ENCODE assay signal across 1 cellular context in the genomic region with DNA sequence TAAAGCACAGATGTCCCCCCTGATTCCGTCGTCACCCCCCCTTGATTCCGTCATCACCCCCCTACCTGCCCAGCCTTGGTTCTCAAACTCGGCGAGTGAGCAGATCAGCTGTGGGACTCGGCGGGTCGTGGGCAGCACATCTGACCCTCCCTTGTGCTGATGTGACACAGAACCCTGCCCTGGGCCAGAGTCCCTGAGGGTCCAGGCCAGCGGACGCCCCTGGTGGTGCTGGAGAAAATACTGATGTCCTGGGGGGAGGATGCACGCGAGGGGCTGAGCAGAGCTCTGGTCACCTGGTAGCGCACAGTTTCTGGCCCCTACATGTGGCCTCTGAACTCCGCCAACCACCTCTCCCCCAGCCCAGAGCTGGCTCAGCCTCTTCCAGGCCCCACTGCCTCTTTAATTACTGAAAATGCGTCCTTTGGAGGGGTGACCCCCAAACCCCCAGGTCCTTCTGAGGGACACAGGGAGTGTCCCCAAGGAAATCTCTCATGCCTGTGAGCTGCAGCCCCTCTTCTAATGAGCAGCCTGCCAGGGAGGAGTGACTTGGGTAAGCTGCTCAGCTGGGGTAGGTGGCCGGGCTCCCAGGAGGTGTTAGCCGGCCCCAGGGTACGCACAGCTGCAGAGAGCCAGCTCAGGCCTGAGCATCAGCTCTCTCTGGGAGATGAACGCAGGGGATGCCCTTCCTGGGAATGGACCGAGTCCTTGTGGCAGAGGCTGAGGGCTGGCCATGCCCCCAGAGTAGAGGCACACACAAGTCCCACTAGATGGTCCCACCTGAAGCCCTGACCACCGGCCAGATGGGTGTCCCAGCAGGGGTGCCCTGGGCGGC.
A peak's percentile ranks its signal among the peaks of the same experiment; 100 is the strongest.
TF ChIP-seq lines count a peak whose summit lies in the region.

No MANE protein-coding gene starts in this region.

TF ChIP-seq in HepG2, 621 proteins besides CTCF, POLR2A, EP300 and RAD21 (continued from another document):
- TF ChIP-seq, protein P1, sequence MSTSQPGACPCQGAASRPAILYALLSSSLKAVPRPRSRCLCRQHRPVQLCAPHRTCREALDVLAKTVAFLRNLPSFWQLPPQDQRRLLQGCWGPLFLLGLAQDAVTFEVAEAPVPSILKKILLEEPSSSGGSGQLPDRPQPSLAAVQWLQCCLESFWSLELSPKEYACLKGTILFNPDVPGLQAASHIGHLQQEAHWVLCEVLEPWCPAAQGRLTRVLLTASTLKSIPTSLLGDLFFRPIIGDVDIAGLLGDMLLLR (CRISPR knock-in tag; IDR thresholded peaks at IDR 0.05), result no peak
- TF ChIP-seq, protein P2, sequence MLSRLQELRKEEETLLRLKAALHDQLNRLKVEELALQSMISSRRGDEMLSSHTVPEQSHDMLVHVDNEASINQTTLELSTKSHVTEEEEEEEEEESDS (CRISPR knock-in tag; IDR thresholded peaks at IDR 0.05; ENCODE audit: borderline replicate concordance), result no peak
- no peak for TF ChIP-seq ZBTB42 (CRISPR knock-in tag; IDR thresholded peaks at IDR 0.05)
- peak; percentile 7 for TF ChIP-seq AGO1 (IDR thresholded peaks at IDR 0.05; ENCODE audit: low read depth, low read length, poor library complexity, severe bottlenecking)
- TF ChIP-seq, protein P3, sequence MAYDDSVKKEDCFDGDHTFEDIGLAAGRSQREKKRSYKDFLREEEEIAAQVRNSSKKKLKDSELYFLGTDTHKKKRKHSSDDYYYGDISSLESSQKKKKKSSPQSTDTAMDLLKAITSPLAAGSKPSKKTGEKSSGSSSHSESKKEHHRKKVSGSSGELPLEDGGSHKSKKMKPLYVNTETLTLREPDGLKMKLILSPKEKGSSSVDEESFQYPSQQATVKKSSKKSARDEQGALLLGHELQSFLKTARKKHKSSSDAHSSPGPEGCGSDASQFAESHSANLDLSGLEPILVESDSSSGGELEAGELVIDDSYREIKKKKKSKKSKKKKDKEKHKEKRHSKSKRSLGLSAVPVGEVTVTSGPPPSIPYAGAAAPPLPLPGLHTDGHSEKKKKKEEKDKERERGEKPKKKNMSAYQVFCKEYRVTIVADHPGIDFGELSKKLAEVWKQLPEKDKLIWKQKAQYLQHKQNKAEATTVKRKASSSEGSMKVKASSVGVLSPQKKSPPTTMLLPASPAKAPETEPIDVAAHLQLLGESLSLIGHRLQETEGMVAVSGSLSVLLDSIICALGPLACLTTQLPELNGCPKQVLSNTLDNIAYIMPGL (CRISPR knock-in tag; IDR thresholded peaks at IDR 0.05; ENCODE audit: borderline replicate concordance in 1 of 2, low read depth in 1 of 2), result no peak
- TF ChIP-seq, protein P4, sequence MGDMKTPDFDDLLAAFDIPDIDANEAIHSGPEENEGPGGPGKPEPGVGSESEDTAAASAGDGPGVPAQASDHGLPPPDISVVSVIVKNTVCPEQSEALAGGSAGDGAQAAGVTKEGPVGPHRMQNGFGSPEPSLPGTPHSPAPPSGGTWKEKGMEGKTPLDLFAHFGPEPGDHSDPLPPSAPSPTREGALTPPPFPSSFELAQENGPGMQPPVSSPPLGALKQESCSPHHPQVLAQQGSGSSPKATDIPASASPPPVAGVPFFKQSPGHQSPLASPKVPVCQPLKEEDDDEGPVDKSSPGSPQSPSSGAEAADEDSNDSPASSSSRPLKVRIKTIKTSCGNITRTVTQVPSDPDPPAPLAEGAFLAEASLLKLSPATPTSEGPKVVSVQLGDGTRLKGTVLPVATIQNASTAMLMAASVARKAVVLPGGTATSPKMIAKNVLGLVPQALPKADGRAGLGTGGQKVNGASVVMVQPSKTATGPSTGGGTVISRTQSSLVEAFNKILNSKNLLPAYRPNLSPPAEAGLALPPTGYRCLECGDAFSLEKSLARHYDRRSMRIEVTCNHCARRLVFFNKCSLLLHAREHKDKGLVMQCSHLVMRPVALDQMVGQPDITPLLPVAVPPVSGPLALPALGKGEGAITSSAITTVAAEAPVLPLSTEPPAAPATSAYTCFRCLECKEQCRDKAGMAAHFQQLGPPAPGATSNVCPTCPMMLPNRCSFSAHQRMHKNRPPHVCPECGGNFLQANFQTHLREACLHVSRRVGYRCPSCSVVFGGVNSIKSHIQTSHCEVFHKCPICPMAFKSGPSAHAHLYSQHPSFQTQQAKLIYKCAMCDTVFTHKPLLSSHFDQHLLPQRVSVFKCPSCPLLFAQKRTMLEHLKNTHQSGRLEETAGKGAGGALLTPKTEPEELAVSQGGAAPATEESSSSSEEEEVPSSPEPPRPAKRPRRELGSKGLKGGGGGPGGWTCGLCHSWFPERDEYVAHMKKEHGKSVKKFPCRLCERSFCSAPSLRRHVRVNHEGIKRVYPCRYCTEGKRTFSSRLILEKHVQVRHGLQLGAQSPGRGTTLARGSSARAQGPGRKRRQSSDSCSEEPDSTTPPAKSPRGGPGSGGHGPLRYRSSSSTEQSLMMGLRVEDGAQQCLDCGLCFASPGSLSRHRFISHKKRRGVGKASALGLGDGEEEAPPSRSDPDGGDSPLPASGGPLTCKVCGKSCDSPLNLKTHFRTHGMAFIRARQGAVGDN (CRISPR knock-in tag; IDR thresholded peaks at IDR 0.05), result peak; percentile 49
- TF ChIP-seq, protein P5, sequence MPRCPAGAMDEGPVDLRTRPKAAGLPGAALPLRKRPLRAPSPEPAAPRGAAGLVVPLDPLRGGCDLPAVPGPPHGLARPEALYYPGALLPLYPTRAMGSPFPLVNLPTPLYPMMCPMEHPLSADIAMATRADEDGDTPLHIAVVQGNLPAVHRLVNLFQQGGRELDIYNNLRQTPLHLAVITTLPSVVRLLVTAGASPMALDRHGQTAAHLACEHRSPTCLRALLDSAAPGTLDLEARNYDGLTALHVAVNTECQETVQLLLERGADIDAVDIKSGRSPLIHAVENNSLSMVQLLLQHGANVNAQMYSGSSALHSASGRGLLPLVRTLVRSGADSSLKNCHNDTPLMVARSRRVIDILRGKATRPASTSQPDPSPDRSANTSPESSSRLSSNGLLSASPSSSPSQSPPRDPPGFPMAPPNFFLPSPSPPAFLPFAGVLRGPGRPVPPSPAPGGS (CRISPR knock-in tag; IDR thresholded peaks at IDR 0.05), result 0 out of 2 replicates have a peak, but pooled peaks have one; percentile 47
- TF ChIP-seq NRL (CRISPR knock-in tag; IDR thresholded peaks at IDR 0.05; ENCODE audit: borderline replicate concordance), result 0 out of 2 replicates have a peak, but pooled peaks have one; percentile 24
- TF ChIP-seq ZNF747 (CRISPR knock-in tag; IDR thresholded peaks at IDR 0.05; ENCODE audit: borderline replicate concordance), result no peak
- TF ChIP-seq, protein P6, sequence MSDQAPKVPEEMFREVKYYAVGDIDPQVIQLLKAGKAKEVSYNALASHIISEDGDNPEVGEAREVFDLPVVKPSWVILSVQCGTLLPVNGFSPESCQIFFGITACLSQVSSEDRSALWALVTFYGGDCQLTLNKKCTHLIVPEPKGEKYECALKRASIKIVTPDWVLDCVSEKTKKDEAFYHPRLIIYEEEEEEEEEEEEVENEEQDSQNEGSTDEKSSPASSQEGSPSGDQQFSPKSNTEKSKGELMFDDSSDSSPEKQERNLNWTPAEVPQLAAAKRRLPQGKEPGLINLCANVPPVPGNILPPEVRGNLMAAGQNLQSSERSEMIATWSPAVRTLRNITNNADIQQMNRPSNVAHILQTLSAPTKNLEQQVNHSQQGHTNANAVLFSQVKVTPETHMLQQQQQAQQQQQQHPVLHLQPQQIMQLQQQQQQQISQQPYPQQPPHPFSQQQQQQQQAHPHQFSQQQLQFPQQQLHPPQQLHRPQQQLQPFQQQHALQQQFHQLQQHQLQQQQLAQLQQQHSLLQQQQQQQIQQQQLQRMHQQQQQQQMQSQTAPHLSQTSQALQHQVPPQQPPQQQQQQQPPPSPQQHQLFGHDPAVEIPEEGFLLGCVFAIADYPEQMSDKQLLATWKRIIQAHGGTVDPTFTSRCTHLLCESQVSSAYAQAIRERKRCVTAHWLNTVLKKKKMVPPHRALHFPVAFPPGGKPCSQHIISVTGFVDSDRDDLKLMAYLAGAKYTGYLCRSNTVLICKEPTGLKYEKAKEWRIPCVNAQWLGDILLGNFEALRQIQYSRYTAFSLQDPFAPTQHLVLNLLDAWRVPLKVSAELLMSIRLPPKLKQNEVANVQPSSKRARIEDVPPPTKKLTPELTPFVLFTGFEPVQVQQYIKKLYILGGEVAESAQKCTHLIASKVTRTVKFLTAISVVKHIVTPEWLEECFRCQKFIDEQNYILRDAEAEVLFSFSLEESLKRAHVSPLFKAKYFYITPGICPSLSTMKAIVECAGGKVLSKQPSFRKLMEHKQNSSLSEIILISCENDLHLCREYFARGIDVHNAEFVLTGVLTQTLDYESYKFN (CRISPR knock-in tag; conservative IDR thresholded peaks at IDR 0.05), result no peak
- TF ChIP-seq ZSCAN20 (CRISPR knock-in tag; IDR thresholded peaks at IDR 0.05; ENCODE audit: borderline replicate concordance), result no peak
- no peak for TF ChIP-seq STAG1 (CRISPR knock-in tag; IDR thresholded peaks at IDR 0.05)
- no peak for TF ChIP-seq ZFP41 (CRISPR knock-in tag; IDR thresholded peaks at IDR 0.05; ENCODE audit: borderline replicate concordance)
